ENCODE assay signal across 21 cellular contexts in genomic region chr2:224626735-224627134, GRCh38.
"Had no signal": no experiment of that assay in that cellular context is flagged by ENCODE, and none has a peak within 500 bp of the region (broad histone marks: within the 10 kb centered on the region; RNA-seq: fewer than 3 reads in every experiment).

No MANE protein-coding gene starts in this region.

- H3K27ac ChIP-seq: KMS-11, SJSA1 had no signal

- H3K4me3 ChIP-seq: K562, SJSA1, SK-N-MC had no signal

- H3K4me2 ChIP-seq: KMS-11 had no signal

- H3K9ac ChIP-seq: KMS-11 had no signal

- DNase-seq: Kasumi-1, MM.1S, NCI-H1092 treated with DMSO at 0.1 percent for 48 hours, NCI-H1436, NCI-H187, NCI-H2029, NCI-H2081 treated with DMSO at 0.1 percent for 48 hours, NCI-H2171 treated with DMSO at 0.1 percent for 48 hours, NCI-H2227 treated with DMSO at 0.1 percent for 48 hours, NCI-H524, NCI-H526 treated with DMSO at 0.1 percent for 48 hours, NCI-H774, Right ventricle myocardium superior, RPMI8226, SIG-M5 had no signal

- H3K27me3 ChIP-seq: SJSA1 had no signal

- H3K9me3 ChIP-seq: SJSA1 had no signal

- FAIRE-seq: HepG2, K562, RCC 7860 had no signal

- ATAC-seq: HepG2, K562 had no signal

- H3K4me1 ChIP-seq: SJSA1 had no signal

- H3K36me3 ChIP-seq: SJSA1 had no signal
